10 cellular contexts compared by ENCODE assay signal in genomic region chr14:49986344-49987014, GRCh38.
A peak's percentile ranks its signal among the peaks of the same experiment; 100 is the strongest.
DNase-seq lines count a peak whose midpoint lies in the region; ATAC-seq and TF ChIP-seq lines count a peak whose summit lies in the region.
"Had no signal": no experiment of that assay in that cellular context is flagged by ENCODE, and none has a peak within 500 bp of the region (broad histone marks: within the 10 kb centered on the region; RNA-seq: fewer than 3 reads in every experiment).

No MANE protein-coding gene starts in this region.

- H3K4me1 ChIP-seq in thoracic aorta (ENCODE audit: control insufficient read depth in 1 of 2, low read depth in 2 of 2) (peaks cover 10 to 47% of the 10 kb centered on the region in 2 donors), gastrocnemius medialis (no peaks in the 10 kb centered on the region)

- peak overlapping the region; percentile 96 for H3K27ac Mint-ChIP-seq in activated T-helper 17 cell treated with anti-CD3 and anti-CD28 coated beads, Interleukin-2, amount 50 U/mL, for 72 hours
- H3K27ac Mint-ChIP-seq: activated CD8-positive, alpha-beta T cell treated with anti-CD3 and anti-CD28 coated beads, Interleukin-2, amount 10 ng/mL, durations not matched to agents 7 days and 5 days had no signal

- intact Hi-C loops in gastrocnemius medialis (cut with DNase I; ENCODE audit: low total_unique reads): no loop called here

- no peaks in the 10 kb centered on the region for H3K27me3 Mint-ChIP-seq in activated T-helper 17 cell treated with anti-CD3 and anti-CD28 coated beads, Interleukin-2, amount 50 U/mL, for 72 hours

- in situ Hi-C loops in gastrocnemius medialis (cut with MboI; ENCODE audit: low sequenced_read_pairs in 4 of 4): no loop called here

- peak overlapping the region; percentile 81 for H3K4me3 Mint-ChIP-seq in activated T-helper 17 cell treated with anti-CD3 and anti-CD28 coated beads, Interleukin-2, amount 50 U/mL, for 72 hours
- H3K4me3 Mint-ChIP-seq: activated CD8-positive, alpha-beta T cell treated with anti-CD3 and anti-CD28 coated beads, Interleukin-2, amount 10 ng/mL, durations not matched to agents 7 days and 5 days had no signal

- TF ChIP-seq POLR2A in gastrocnemius medialis (IDR thresholded peaks at IDR 0.05): no peak

- no peak for ATAC-seq in activated T-helper 17 cell treated with anti-CD3 and anti-CD28 coated beads, Interleukin-2, amount 50 U/mL, for 72 hours (replicated peaks)
- no peak for ATAC-seq in thoracic aorta (ENCODE audit: insufficient number of reproducible peaks, low FRiP score, low read depth)
- no peak for ATAC-seq in gastrocnemius medialis
- ATAC-seq: activated CD8-positive, alpha-beta T cell treated with anti-CD3 and anti-CD28 coated beads, Interleukin-2, amount 10 ng/mL, durations not matched to agents 7 days and 5 days had no signal

- H3K27me3 ChIP-seq in thoracic aorta (replicated peaks; ENCODE audit: insufficient read depth) (no peaks in the 10 kb centered on the region), gastrocnemius medialis (no peaks in the 10 kb centered on the region)

- no peak for TF ChIP-seq CTCF in thoracic aorta (IDR thresholded peaks at IDR 0.05)
- TF ChIP-seq CTCF in gastrocnemius medialis (IDR thresholded peaks at IDR 0.05 in 4 of 5, conservative IDR thresholded peaks at IDR 0.05 in 1 of 5): no peak

- no peaks in the 10 kb centered on the region for H3K9me3 ChIP-seq in thoracic aorta
- no peaks in the 10 kb centered on the region for H3K9me3 ChIP-seq in gastrocnemius medialis

- peaks cover 45% of the 10 kb centered on the region for H3K36me3 Mint-ChIP-seq in activated T-helper 17 cell treated with anti-CD3 and anti-CD28 coated beads, Interleukin-2, amount 50 U/mL, for 72 hours (ENCODE audit: low read depth)

- H3K4me1 Mint-ChIP-seq in activated T-helper 17 cell treated with anti-CD3 and anti-CD28 coated beads, Interleukin-2, amount 50 U/mL, for 72 hours: peaks cover 37% of the 10 kb centered on the region

- H3K4me3 ChIP-seq in thoracic aorta (no peak overlapping the region), gastrocnemius medialis (no peak overlapping the region)

- H3K9me3 Mint-ChIP-seq in activated T-helper 17 cell treated with anti-CD3 and anti-CD28 coated beads, Interleukin-2, amount 50 U/mL, for 72 hours: no peaks in the 10 kb centered on the region

- DNase-seq in activated CD8-positive, alpha-beta memory T cell treated with anti-CD3 and anti-CD28 coated beads, Interleukin-2, amount 50 U/mL, for 48 hours: peak; percentile 36
- no peak for DNase-seq in activated CD8-positive, alpha-beta memory T cell treated with anti-CD3 and anti-CD28 coated beads for 24 hours
- DNase-seq in kidney tubule cell (ENCODE audit: low spot score) (peak; percentile 58), thoracic aorta (ENCODE audit: low spot score) (no peak), NCI-H187 (lab: John Stamatoyannopoulos, UW) (no peak), UCSD-AML1 (lab: John Stamatoyannopoulos, UW; ENCODE audit: unreplicated experiment) (no peak), gastrocnemius medialis (no peak)
- DNase-seq: activated CD8-positive, alpha-beta T cell treated with anti-CD3 and anti-CD28 coated beads, Interleukin-2, amount 10 ng/mL, durations not matched to agents 7 days and 5 days; NCI-H2171 had no signal

- H3K27ac ChIP-seq in thoracic aorta: peak overlapping the region; percentile 72 to 77
- H3K27ac ChIP-seq in gastrocnemius medialis: no peak overlapping the region

- H3K36me3 ChIP-seq in thoracic aorta (no peaks in the 10 kb centered on the region), gastrocnemius medialis (no peaks in the 10 kb centered on the region)

Comparison
In these comparisons a context has a peak if more than half of its experiments do, and no peak if none do; other contexts are left out.
1. DNase-seq: peak in activated CD8-positive, alpha-beta memory T cell treated with anti-CD3 and anti-CD28 coated beads, Interleukin-2, amount 50 U/mL, for 48 hours (single experiment) and kidney tubule cell (single experiment); none in activated CD8-positive, alpha-beta memory T cell treated with anti-CD3 and anti-CD28 coated beads for 24 hours (single experiment), thoracic aorta (single experiment), NCI-H187 (0 of 2), UCSD-AML1 (single experiment) and gastrocnemius medialis (0 of 2).
2. H3K27ac ChIP-seq: peak in thoracic aorta (2 of 2); none in gastrocnemius medialis (0 of 4).